Comparison of ENCODE assay signal across 2 cellular contexts in the genomic region with DNA sequence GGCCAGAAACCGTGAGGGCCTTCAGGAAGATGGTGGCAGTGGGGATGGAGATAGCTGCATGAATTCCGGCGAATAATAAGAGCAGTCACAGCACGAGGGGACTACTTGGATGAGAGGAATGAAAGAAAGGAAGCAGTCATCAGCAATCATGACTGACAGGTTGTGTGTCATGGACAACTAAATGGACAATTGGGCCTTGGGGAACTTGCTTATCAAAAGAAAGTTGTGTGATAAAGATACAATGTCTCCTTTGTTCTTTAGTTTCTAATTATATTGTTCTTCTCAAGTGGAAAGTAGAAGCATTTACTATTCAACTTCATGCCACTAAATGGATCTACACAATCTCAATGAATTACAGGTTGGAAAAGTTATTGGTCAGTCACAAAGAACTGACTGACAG.
TF ChIP-seq lines count a peak whose summit lies in the region.

No MANE protein-coding gene starts in this region.

TF ChIP-seq in GM12878, 131 proteins besides CTCF, POLR2A, EP300 and RAD21 (continued from another document):
- TF ChIP-seq PKNOX1 (IDR thresholded peaks at IDR 0.05) = 0 out of 2 replicates have a peak, but pooled peaks have one; percentile 23

TF ChIP-seq in SK-N-SH treated with all-trans-retinoic acid at 6 μM for 48 hours, 23 proteins besides CTCF, POLR2A, EP300 and RAD21 (continued from another document):
- no peak for TF ChIP-seq ZFP3 (CRISPR knock-in tag; IDR thresholded peaks at IDR 0.05)
- TF ChIP-seq ZFP30 (CRISPR knock-in tag; IDR thresholded peaks at IDR 0.05) = no peak
- TF ChIP-seq CSDC2 (CRISPR knock-in tag; IDR thresholded peaks at IDR 0.05) = no peak
- TF ChIP-seq ZC3H10 (CRISPR knock-in tag; IDR thresholded peaks at IDR 0.05) = no peak
- no peak for TF ChIP-seq ZNF70 (CRISPR knock-in tag; IDR thresholded peaks at IDR 0.05)
TF ChIP-seq in SK-N-SH treated with all-trans-retinoic acid at 6 μM for 48 hours: peak in this region for 0.
